In genomic region chr2:62457555-62457954, GRCh38 we compare ENCODE assay signal across 8 cellular contexts. TPM values are rescaled to one million over a fixed set of nuclear protein-coding genes. Genes with fewer than 3 reads are reported as not detected.
DNase-seq lines count a peak whose midpoint lies in the region; ATAC-seq and TF ChIP-seq lines count a peak whose summit lies in the region.

No MANE protein-coding gene starts in this region.

- H3K9me3 Mint-ChIP-seq in GM23338: no peaks in the 10 kb centered on the region

- H3K27me3 ChIP-seq in GM23338 (ENCODE audit: insufficient read depth) (peaks cover 9% of the 10 kb centered on the region; the same call in 1 of the 2 replicates), WERI-Rb-1 (ENCODE audit: insufficient read depth, low read depth, severe bottlenecking) (no peaks in the 10 kb centered on the region), right cardiac atrium (ENCODE audit: control insufficient read depth, insufficient read depth) (no peaks in the 10 kb centered on the region), gastrocnemius medialis (no peaks in the 10 kb centered on the region)

- TF ChIP-seq CTCF in GM23338 (conservative IDR thresholded peaks at IDR 0.05; ENCODE audit: low read depth in 2 of 2): no peak
- no peak for TF ChIP-seq CTCF in WERI-Rb-1 (IDR thresholded peaks at IDR 0.05; ENCODE audit: low read depth, low read length)
- TF ChIP-seq CTCF in gastrocnemius medialis (IDR thresholded peaks at IDR 0.05 in 4 of 5, conservative IDR thresholded peaks at IDR 0.05 in 1 of 5): no peak
- no peak for TF ChIP-seq CTCF in GM13977 (IDR thresholded peaks at IDR 0.05; ENCODE audit: extremely low read depth, insufficient read depth, missing control alignments)

- DNase-seq in GM23338 (ENCODE audit: low spot score): no peak
- peak; percentile 23 for DNase-seq in WERI-Rb-1
- no peak for DNase-seq in right cardiac atrium
- no peak for DNase-seq in gastrocnemius medialis
- no peak for DNase-seq in GM13977 (ENCODE audit: low spot score)
- DNase-seq in ecto neural progenitor cell (ENCODE audit: low spot score): no peak
- DNase-seq in RPMI8226: no peak
- no peak for DNase-seq in DMS 273 (lab: John Stamatoyannopoulos, UW; ENCODE audit: unreplicated experiment)

- H3F3A ChIP-seq in GM23338 (replicated peaks; ENCODE audit: low read depth): no peaks in the 10 kb centered on the region

- H3K36me3 ChIP-seq in GM23338 (ENCODE audit: insufficient read depth): no peaks in the 10 kb centered on the region
- no peaks in the 10 kb centered on the region for H3K36me3 ChIP-seq in WERI-Rb-1
- no peaks in the 10 kb centered on the region for H3K36me3 ChIP-seq in gastrocnemius medialis

- no peaks in the 10 kb centered on the region for H3K36me3 Mint-ChIP-seq in GM23338 (ENCODE audit: low read depth)

- in situ Hi-C loops in gastrocnemius medialis (cut with MboI; ENCODE audit: low sequenced_read_pairs in 4 of 4) (loop anchor here in 2 of 4 donors (5.0 kb wide), 2 partner anchors 315 to 320 kb away; no protein-coding TSS in a partner anchor), GM13977 (cut with MboI; ENCODE audit: low pct_unique_long_range_greater_than_20kb, low sequenced_read_pairs, unreplicated experiment) (loop anchor here (5.0 to 25.0 kb wide), 2 partner anchors 315 to 580 kb away; no protein-coding TSS in a partner anchor)

- intact Hi-C loops in right cardiac atrium (cut with DNase I) (loop anchor here (2.0 to 5.0 kb wide), 2 partner anchors 317 to 320 kb away; no protein-coding TSS in a partner anchor), gastrocnemius medialis (cut with DNase I; ENCODE audit: low total_unique reads) (loop anchor here (1.0 to 10.0 kb wide), 3 partner anchors 50 to 318 kb away; partner anchors contain the start of genes EHBP1 and TMEM17)

- peak overlapping the region; percentile 66 for H3K4me3 Mint-ChIP-seq in GM23338

- H3K4me1 Mint-ChIP-seq in GM23338: peaks cover 12% of the 10 kb centered on the region

- peak; percentile 43 for ATAC-seq in GM23338
- peak in 1 of 2 donors; percentile 2 for ATAC-seq in right cardiac atrium
- ATAC-seq in gastrocnemius medialis: no peak

- H3K4me2 ChIP-seq in GM23338: peak overlapping the region; percentile 98

- WGBS in right cardiac atrium: 50% methylated on average over 11 of the region's 11 CpGs

- H3K9me3 ChIP-seq in WERI-Rb-1 (ENCODE audit: severe bottlenecking) (no peaks in the 10 kb centered on the region), right cardiac atrium (ENCODE audit: control insufficient read depth, low read length) (no peaks in the 10 kb centered on the region), gastrocnemius medialis (no peaks in the 10 kb centered on the region)

- no peaks in the 10 kb centered on the region for H4K20me1 ChIP-seq in GM23338 (replicated peaks; ENCODE audit: insufficient read depth)

- no peak overlapping the region for H3K27ac Mint-ChIP-seq in GM23338

- H3K4me1 ChIP-seq in GM23338 (ENCODE audit: insufficient read depth): peaks cover 16% of the 10 kb centered on the region
- no peaks in the 10 kb centered on the region for H3K4me1 ChIP-seq in right cardiac atrium (ENCODE audit: control insufficient read depth, insufficient read depth, low read length)
- H3K4me1 ChIP-seq in gastrocnemius medialis: peaks cover 3 to 7% of the 10 kb centered on the region in 2 donors

- TF ChIP-seq POLR2A in gastrocnemius medialis (IDR thresholded peaks at IDR 0.05): no peak

- peak overlapping the region; percentile 100 for H2AFZ ChIP-seq in GM23338

- H3K4me3 ChIP-seq in GM23338: peak overlapping the region; percentile 78
- H3K4me3 ChIP-seq in WERI-Rb-1 (ENCODE audit: low read depth, low read length): peak overlapping the region; percentile 74
- peak overlapping the region; percentile 39 for H3K4me3 ChIP-seq in right cardiac atrium (ENCODE audit: low read length)
- peak overlapping the region; percentile 63 to 99 (median 75) for H3K4me3 ChIP-seq in gastrocnemius medialis

- H3K27me3 Mint-ChIP-seq in GM23338 (ENCODE audit: insufficient read depth, low read depth, poor library complexity): peaks cover 12% of the 10 kb centered on the region

- H3K79me2 ChIP-seq in GM23338 (replicated peaks; ENCODE audit: insufficient read depth): no peaks in the 10 kb centered on the region

- H3K27ac ChIP-seq in GM23338 (ENCODE audit: low read depth): no peak overlapping the region
- H3K27ac ChIP-seq in WERI-Rb-1: no peak overlapping the region
- no peak overlapping the region for H3K27ac ChIP-seq in right cardiac atrium (ENCODE audit: low read length)
- H3K27ac ChIP-seq in gastrocnemius medialis: peak overlapping the region in 1 of 4 donors; percentile 56

- no peaks in the 10 kb centered on the region for H3K9me2 ChIP-seq in GM23338 (ENCODE audit: insufficient read depth)

TF ChIP-seq in GM23338, 12 proteins besides CTCF, POLR2A, EP300 and RAD21 (continues in another document):
- TF ChIP-seq JUNB (IDR thresholded peaks at IDR 0.05; ENCODE audit: unreplicated experiment): no peak
- no peak for TF ChIP-seq REST (IDR thresholded peaks at IDR 0.05; ENCODE audit: unreplicated experiment)
- no peak for TF ChIP-seq ZNF114 (CRISPR knock-in tag; IDR thresholded peaks at IDR 0.05)
- no peak for TF ChIP-seq EZH2 (IDR thresholded peaks at IDR 0.05; ENCODE audit: low read depth, unreplicated experiment)
- no peak for TF ChIP-seq ETS1 (IDR thresholded peaks at IDR 0.05)

RNA-seq across cellular contexts. Expression of gene TMEM17, which starts 48.4 kb away (rescaled TPM):
- 0.94 and 3.0 TPM in 2 replicates for total RNA-seq in GM23338 (2014; rRNA removed; shearing (Covaris generic))
- 1.2 and 1.7 TPM in 2 replicates for polyA plus RNA-seq in GM23338 (2016; fragmentation: Nextera tagmentation; extraction: Ambion mirVana)
- total RNA-seq in right cardiac atrium: 1 to 10 TPM; 1.5 to 2.9 (median 1.7) TPM
- polyA plus RNA-seq in right cardiac atrium: 2.0 TPM
- 1 to 10 TPM in 1 of 4 donors, under 1 TPM in 3; 0.15 to 1.8 (median 0.51) TPM for total RNA-seq in gastrocnemius medialis
